Comparison of ENCODE assay signal across 8 cellular contexts in genomic region chr2:37877457-37878315, GRCh38. TPM values are rescaled to one million over a fixed set of nuclear protein-coding genes. Genes with fewer than 3 reads are reported as not detected.
DNase-seq lines count a peak whose midpoint lies in the region; ATAC-seq, FAIRE-seq and TF ChIP-seq lines count a peak whose summit lies in the region.

No MANE protein-coding gene starts in this region.

- H3K79me2 ChIP-seq in OCI-LY1 (ENCODE audit: insufficient read depth, low read length) = no peaks in the 10 kb centered on the region

- DNase-seq in activated CD4-positive, alpha-beta T cell treated with anti-CD3 and anti-CD28 coated beads, Interleukin-2, amount 10 ng/mL, durations not matched to agents 24 days and 14 days = peak; percentile 83
- no peak for DNase-seq in activated CD4-positive, alpha-beta T cell treated with anti-CD3 and anti-CD28 coated beads for 48 hours
- peak; percentile 73 for DNase-seq in HTR-8/SVneo (ENCODE audit: insufficient read length, low spot score)
- DNase-seq in cerebellar cortex (ENCODE audit: low spot score) = peak; percentile 63
- DNase-seq in left kidney (ENCODE audit: low read depth, low spot score) = peak; percentile 86
- DNase-seq in tibial nerve (ENCODE audit: low spot score in 2 of 2) = peak in 1 of 2 donors; percentile 68

- H3K9me2 ChIP-seq in OCI-LY1 (ENCODE audit: low read depth, low read length) = no peaks in the 10 kb centered on the region

- H3K4me1 ChIP-seq in OCI-LY1 (ENCODE audit: insufficient read depth, low read length, severe bottlenecking) = no peaks in the 10 kb centered on the region
- peaks cover 0 to 17% (median 3%) of the 10 kb centered on the region in 4 donors for H3K4me1 ChIP-seq in tibial nerve

- no peak for ATAC-seq in HG02642 (IDR thresholded peaks at IDR 0.05; ENCODE audit: poor library complexity, unreplicated experiment)

- H3K4me3 ChIP-seq in OCI-LY1 (ENCODE audit: low read depth, low read length, poor library complexity, severe bottlenecking) (no peak overlapping the region), tibial nerve (no peak overlapping the region)

- H3K4me3 Mint-ChIP-seq in activated CD4-positive, alpha-beta T cell treated with anti-CD3 and anti-CD28 coated beads, Interleukin-2, amount 10 ng/mL, durations not matched to agents 24 days and 14 days = no peak overlapping the region

- no peaks in the 10 kb centered on the region for H3F3A ChIP-seq in OCI-LY1 (ENCODE audit: insufficient read depth, low read length)

- H3K9me3 ChIP-seq in OCI-LY1 (ENCODE audit: low read length) = no peaks in the 10 kb centered on the region
- H3K9me3 ChIP-seq in tibial nerve = no peaks in the 10 kb centered on the region

- H3K9me3 Mint-ChIP-seq in activated CD4-positive, alpha-beta T cell treated with anti-CD3 and anti-CD28 coated beads, Interleukin-2, amount 10 ng/mL, durations not matched to agents 24 days and 14 days = no peaks in the 10 kb centered on the region

- H3K27me3 ChIP-seq in OCI-LY1 (ENCODE audit: insufficient read depth, low read length) (peaks cover 3% of the 10 kb centered on the region; the same call in 1 of the 2 replicates), tibial nerve (no peaks in the 10 kb centered on the region)

- TF ChIP-seq CTCF in OCI-LY1 (IDR thresholded peaks at IDR 0.05; ENCODE audit: low read length) = peak; percentile 72
- peak; percentile 60 to 81 (median 62) for TF ChIP-seq CTCF in tibial nerve (IDR thresholded peaks at IDR 0.05)

- H4K20me1 ChIP-seq in OCI-LY1 (ENCODE audit: insufficient read depth, low read length) = no peaks in the 10 kb centered on the region

- intact Hi-C loops in activated CD4-positive, alpha-beta T cell treated with anti-CD3 and anti-CD28 coated beads, Interleukin-2, amount 10 ng/mL, durations not matched to agents 24 days and 14 days (cut with micrococcal nuclease) = loop anchor here (1.0 to 10.0 kb wide), 6 partner anchors 44 to 709 kb away; partner anchors contain the start of genes CEBPZ and NDUFAF7

- H3K9ac ChIP-seq in OCI-LY1 (ENCODE audit: low read length) = no peak overlapping the region

- no peaks in the 10 kb centered on the region for H3K36me3 ChIP-seq in OCI-LY1 (ENCODE audit: insufficient read depth, low read length)
- H3K36me3 ChIP-seq in tibial nerve = no peaks in the 10 kb centered on the region

- no peak for TF ChIP-seq EP300 in tibial nerve (IDR thresholded peaks at IDR 0.05)

- WGBS in tibial nerve, 2 donors = 24 to 25% methylated on average over 12 of the region's 12 CpGs

- no peak overlapping the region for H3K4me2 ChIP-seq in OCI-LY1 (ENCODE audit: low read length)

- no peak for TF ChIP-seq POLR2A in tibial nerve (IDR thresholded peaks at IDR 0.05)

- H2AFZ ChIP-seq in OCI-LY1 (ENCODE audit: low read length) = no peak overlapping the region

- no peaks in the 10 kb centered on the region for H3K36me3 Mint-ChIP-seq in activated CD4-positive, alpha-beta T cell treated with anti-CD3 and anti-CD28 coated beads, Interleukin-2, amount 10 ng/mL, durations not matched to agents 24 days and 14 days (ENCODE audit: low read depth)

- H3K4me1 Mint-ChIP-seq in activated CD4-positive, alpha-beta T cell treated with anti-CD3 and anti-CD28 coated beads, Interleukin-2, amount 10 ng/mL, durations not matched to agents 24 days and 14 days = peaks cover 26% of the 10 kb centered on the region

- H3K27me3 Mint-ChIP-seq in activated CD4-positive, alpha-beta T cell treated with anti-CD3 and anti-CD28 coated beads, Interleukin-2, amount 10 ng/mL, durations not matched to agents 24 days and 14 days = peaks cover 25% of the 10 kb centered on the region

- H3K27ac ChIP-seq in OCI-LY1 (ENCODE audit: low read depth, low read length, poor library complexity, severe bottlenecking) (no peak overlapping the region), tibial nerve (no peak overlapping the region)

- H3K27ac Mint-ChIP-seq in activated CD4-positive, alpha-beta T cell treated with anti-CD3 and anti-CD28 coated beads, Interleukin-2, amount 10 ng/mL, durations not matched to agents 24 days and 14 days = no peak overlapping the region

- FAIRE-seq in HTR-8/SVneo (lab: Jason Lieb, UNC) = no peak

RNA-seq across cellular contexts. Expression of gene RMDN2, which starts 47.4 kb away (rescaled TPM):
- 1.2 and 1.7 TPM in 2 replicates for total RNA-seq in activated CD4-positive, alpha-beta T cell treated with anti-CD3 and anti-CD28 coated beads, Interleukin-2, amount 10 ng/mL, durations not matched to agents 24 days and 14 days
- 10 to 100 TPM in 3 of 4 donors, 1 to 10 TPM in 1; 9.6 to 14.4 (median 12.0) TPM for total RNA-seq in tibial nerve
